ENCODE assay signal across 10 cellular contexts in the genomic region with DNA sequence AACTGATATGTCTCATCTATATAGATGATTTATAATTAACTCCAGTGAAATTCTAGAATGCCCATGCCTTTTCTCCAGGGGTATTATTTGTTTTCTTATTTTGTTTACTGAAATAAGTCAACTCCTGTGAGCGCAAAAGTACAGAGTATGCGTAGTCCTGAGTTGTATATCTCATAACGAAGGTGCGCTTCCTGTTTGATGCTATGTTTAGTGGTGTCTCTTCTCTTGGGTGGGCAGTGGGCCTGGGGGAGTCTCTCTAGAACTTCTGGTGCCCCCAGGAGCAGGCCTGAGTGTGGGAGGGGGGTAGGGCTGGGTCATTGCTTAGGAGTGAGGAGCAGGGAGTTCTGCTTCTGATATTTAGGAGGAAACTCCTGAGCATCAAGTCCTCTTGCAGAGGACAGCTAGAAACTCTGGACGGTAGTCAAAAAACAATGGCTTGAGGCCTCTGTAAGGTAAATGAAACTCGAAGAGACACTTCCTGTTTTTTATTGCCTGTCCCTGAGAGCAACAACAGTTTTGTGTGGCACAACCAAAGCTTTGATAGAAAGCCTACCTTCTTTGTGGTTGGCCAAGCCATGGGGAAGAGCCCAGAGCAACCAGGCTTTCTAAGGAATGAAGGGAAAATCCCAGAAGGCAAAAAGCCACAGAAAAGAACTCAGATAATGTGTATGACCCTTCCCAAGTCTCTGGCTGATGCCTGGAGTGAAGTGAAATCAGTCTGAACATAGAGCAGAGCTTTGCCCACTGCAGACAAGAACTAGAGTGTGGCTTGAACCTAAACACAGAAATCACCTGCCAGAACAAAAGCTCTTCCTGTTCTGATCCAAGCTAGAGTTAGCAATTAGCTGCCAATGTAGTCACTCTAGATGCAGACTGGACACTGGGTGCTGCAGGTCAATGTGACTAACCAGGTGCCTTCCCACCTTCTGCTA. TPM values are rescaled to one million over a fixed set of nuclear protein-coding genes. Genes with fewer than 3 reads are reported as not detected.
DNase-seq lines count a peak whose midpoint lies in the region; ATAC-seq and TF ChIP-seq lines count a peak whose summit lies in the region.
"Had no signal": no experiment of that assay in that cellular context is flagged by ENCODE, and none has a peak within 500 bp of the region (broad histone marks: within the 10 kb centered on the region; RNA-seq: fewer than 3 reads in every experiment).

No MANE protein-coding gene starts in this region.

- intact Hi-C loops in CD14-positive monocyte (cut with micrococcal nuclease) (no loop called here), ovary (cut with DNase I) (no loop called here)
- intact Hi-C loops in activated CD4-positive, alpha-beta memory T cell treated with anti-CD3 and anti-CD28 coated beads for 36 hours (cut with micrococcal nuclease), result loop anchor here (1.0 to 2.0 kb wide), 6 partner anchors 9 to 98 kb away; a partner anchor contains a TSS

- WGBS in ovary, 3 donors, result 38 to 66% (median 64%) methylated on average over 6 of the region's 6 CpGs

- no peaks in the 10 kb centered on the region for H3K9me3 ChIP-seq in ovary

- H3K27ac Mint-ChIP-seq in CD14-positive monocyte, result peak overlapping the region; percentile 5 to 76 (median 71)
- H3K27ac Mint-ChIP-seq in activated CD4-positive, alpha-beta memory T cell treated with anti-CD3 and anti-CD28 coated beads for 36 hours, result peak overlapping the region; percentile 80

- no peak for TF ChIP-seq POLR2A in ovary (IDR thresholded peaks at IDR 0.05)

- H3K27ac ChIP-seq in ovary, result no peak overlapping the region
- H3K27ac ChIP-seq: SK-N-MC had no signal

- H3K4me3 ChIP-seq in ovary, result no peak overlapping the region
- H3K4me3 ChIP-seq: SK-N-MC, smooth muscle cell had no signal

- no peaks in the 10 kb centered on the region for H3K36me3 ChIP-seq in ovary

- H3K36me3 Mint-ChIP-seq in CD14-positive monocyte, result peaks cover 0 to 3% of the 10 kb centered on the region in 2 donors
- H3K36me3 Mint-ChIP-seq in activated CD4-positive, alpha-beta memory T cell treated with anti-CD3 and anti-CD28 coated beads for 36 hours, result peaks cover 33% of the 10 kb centered on the region

- no peaks in the 10 kb centered on the region for H3K27me3 ChIP-seq in ovary

- POLR2A ChIA-PET in activated CD4-positive, alpha-beta memory T cell treated with anti-CD3 and anti-CD28 coated beads for 36 hours (lab: Charles Lee), result interaction anchor here (1.1 to 1.4 kb wide), 2 partner anchors 9 to 58 kb away, joined by 3 to 5 read pairs; a partner anchor contains a TSS

- H3K27me3 Mint-ChIP-seq in CD14-positive monocyte (ENCODE audit: low read depth in 3 of 3), result peaks cover 0 to 5% (median 2%) of the 10 kb centered on the region in 3 donors
- H3K27me3 Mint-ChIP-seq in activated CD4-positive, alpha-beta memory T cell treated with anti-CD3 and anti-CD28 coated beads for 36 hours, result no peaks in the 10 kb centered on the region

- TF ChIP-seq CTCF in CD14-positive monocyte (IDR thresholded peaks at IDR 0.05) (no peak), ovary (IDR thresholded peaks at IDR 0.05) (no peak)

- H3K4me1 Mint-ChIP-seq in CD14-positive monocyte, result peaks cover 28% of the 10 kb centered on the region
- H3K4me1 Mint-ChIP-seq in activated CD4-positive, alpha-beta memory T cell treated with anti-CD3 and anti-CD28 coated beads for 36 hours (ENCODE audit: low read depth), result peaks cover 60% of the 10 kb centered on the region

- no peak for TF ChIP-seq EP300 in ovary (IDR thresholded peaks at IDR 0.05)

- CTCF ChIA-PET in activated CD4-positive, alpha-beta memory T cell treated with anti-CD3 and anti-CD28 coated beads for 36 hours (lab: Charles Lee), result interaction anchor here (0.8 to 1.1 kb wide), 3 partner anchors 116 to 480 kb away, joined by 3 to 5 read pairs (median 3); no protein-coding TSS in a partner anchor

- ATAC-seq in GM19043 (IDR thresholded peaks at IDR 0.05; ENCODE audit: low read depth, unreplicated experiment), result peak; percentile 38
- ATAC-seq in HG03108 (IDR thresholded peaks at IDR 0.05; ENCODE audit: unreplicated experiment), result peak; percentile 53
- ATAC-seq in HG02970 (IDR thresholded peaks at IDR 0.05; ENCODE audit: low FRiP score, unreplicated experiment), result no peak

- H3K9me3 Mint-ChIP-seq in CD14-positive monocyte, result peaks cover 6 to 15% (median 9%) of the 10 kb centered on the region in 7 donors
- H3K9me3 Mint-ChIP-seq in activated CD4-positive, alpha-beta memory T cell treated with anti-CD3 and anti-CD28 coated beads for 36 hours, result no peaks in the 10 kb centered on the region

- H3K4me3 Mint-ChIP-seq in CD14-positive monocyte, result peak overlapping the region in 1 of 2 donors; percentile 72
- H3K4me3 Mint-ChIP-seq in activated CD4-positive, alpha-beta memory T cell treated with anti-CD3 and anti-CD28 coated beads for 36 hours, result peak overlapping the region; percentile 6

- H3K4me1 ChIP-seq in ovary (ENCODE audit: insufficient read depth), result no peaks in the 10 kb centered on the region

- DNase-seq in CD14-positive monocyte (ENCODE audit: low spot score), result no peak
- DNase-seq in activated CD4-positive, alpha-beta memory T cell treated with anti-CD3 and anti-CD28 coated beads for 36 hours, result no peak
- no peak for DNase-seq in HuH-7.5 (ENCODE audit: low spot score)
- DNase-seq in GF-D8 (lab: John Stamatoyannopoulos, UW), result no peak
- DNase-seq in ovary, result no peak

RNA-seq across cellular contexts. Expression of a gene that starts 8.5 kb away (rescaled TPM):
- 1 to 10 TPM; 6.5 to 8.5 TPM for polyA plus RNA-seq in CD14-positive monocyte
- total RNA-seq in activated CD4-positive, alpha-beta memory T cell treated with anti-CD3 and anti-CD28 coated beads for 36 hours, result 10 to 100 TPM; 41.9 to 44.1 TPM
- total RNA-seq in ovary, result 10 to 100 TPM in 6 of 7 donors, 1 to 10 TPM in 1; 7.1 to 23.8 (median 19.4) TPM
- 10 to 100 TPM; 11.1 to 31.3 TPM for polyA plus RNA-seq in ovary
